12 cellular contexts compared by ENCODE assay signal in genomic region chr14:99545574-99545973, GRCh38. TPM values are rescaled to one million over a fixed set of nuclear protein-coding genes. Genes with fewer than 3 reads are reported as not detected.
DNase-seq lines count a peak whose midpoint lies in the region; ATAC-seq and TF ChIP-seq lines count a peak whose summit lies in the region.
"Had no signal": no experiment of that assay in that cellular context is flagged by ENCODE, and none has a peak within 500 bp of the region (broad histone marks: within the 10 kb centered on the region; RNA-seq: fewer than 3 reads in every experiment).

No MANE protein-coding gene starts in this region.

- H3K4me2 ChIP-seq in GM23338, result peak overlapping the region; percentile 57

- H3K27ac ChIP-seq in GM23338 (ENCODE audit: low read depth) (peak overlapping the region; percentile 39; the same call in 1 of the 2 replicates), HUES64 (ENCODE audit: low read depth, low read length) (0 out of 2 replicates have a peak overlapping the region, but pooled peaks have one; percentile 11), iPS-20b (ENCODE audit: low read length) (no peak overlapping the region), rectal smooth muscle tissue (ENCODE audit: low read depth, low read length) (peak overlapping the region; percentile 21)

- peaks cover 21% of the 10 kb centered on the region for H4K20me1 ChIP-seq in GM23338 (replicated peaks; ENCODE audit: insufficient read depth)

- no peak for TF ChIP-seq CTCF in GM23338 (conservative IDR thresholded peaks at IDR 0.05; ENCODE audit: low read depth in 2 of 2)

- H3K9ac ChIP-seq in HUES64 (ENCODE audit: low read depth, low read length) (no peak overlapping the region), iPS-20b (ENCODE audit: low read depth, low read length) (peak overlapping the region; percentile 30; the same call in 1 of the 2 replicates), rectal smooth muscle tissue (ENCODE audit: low read length) (no peak overlapping the region)

- no peaks in the 10 kb centered on the region for H3K9me3 Mint-ChIP-seq in GM23338
- H3K9me3 Mint-ChIP-seq: CD4-positive, alpha-beta T cell; IgD-negative memory B cell had no signal

- H3K79me2 ChIP-seq in GM23338 (replicated peaks; ENCODE audit: insufficient read depth), result peaks cover 61% of the 10 kb centered on the region

- H3K36me3 Mint-ChIP-seq in GM23338 (ENCODE audit: low read depth), result no peaks in the 10 kb centered on the region

- H3K4me3 ChIP-seq in GM23338 (no peak overlapping the region), HUES64 (ENCODE audit: low read length) (no peak overlapping the region), iPS-20b (ENCODE audit: low read length) (peak overlapping the region; percentile 25; the same call in 1 of the 2 replicates), rectal smooth muscle tissue (ENCODE audit: low read length) (no peak overlapping the region)

- H3K27me3 Mint-ChIP-seq in GM23338 (ENCODE audit: insufficient read depth, low read depth, poor library complexity), result peaks cover 13% of the 10 kb centered on the region
- H3K27me3 Mint-ChIP-seq: CD4-positive, alpha-beta T cell had no signal

- no peaks in the 10 kb centered on the region for H3K9me2 ChIP-seq in GM23338 (ENCODE audit: insufficient read depth)

- H3K27me3 ChIP-seq in GM23338 (ENCODE audit: insufficient read depth) (no peaks in the 10 kb centered on the region), HUES64 (ENCODE audit: insufficient read depth, low read length) (no peaks in the 10 kb centered on the region), iPS-20b (ENCODE audit: insufficient read depth, low read length) (0 out of 2 replicates have a peak, but pooled peaks cover 4% of the 10 kb centered on the region), rectal smooth muscle tissue (ENCODE audit: control insufficient read depth, insufficient read depth, low read length) (no peaks in the 10 kb centered on the region)

- H3F3A ChIP-seq in GM23338 (replicated peaks; ENCODE audit: low read depth), result no peaks in the 10 kb centered on the region

- 0 out of 3 replicates have a peak overlapping the region, but pooled peaks have one; percentile 28 for H3K4me3 Mint-ChIP-seq in GM23338
- H3K4me3 Mint-ChIP-seq: CD4-positive, alpha-beta T cell; IgD-negative memory B cell had no signal

- no peak overlapping the region for H2AFZ ChIP-seq in GM23338

- H3K36me3 ChIP-seq in GM23338 (ENCODE audit: insufficient read depth) (no peaks in the 10 kb centered on the region), HUES64 (ENCODE audit: insufficient read depth, low read length) (no peaks in the 10 kb centered on the region), iPS-20b (ENCODE audit: insufficient read depth, low read depth, low read length) (no peaks in the 10 kb centered on the region), rectal smooth muscle tissue (ENCODE audit: control insufficient read depth, insufficient read depth, low read length) (no peaks in the 10 kb centered on the region)

- H3K27ac Mint-ChIP-seq in GM23338, result peak overlapping the region; percentile 63; the same call in 1 of the 2 replicates
- H3K27ac Mint-ChIP-seq: CD4-positive, alpha-beta T cell; IgD-negative memory B cell had no signal

- H3K4me1 ChIP-seq in GM23338 (ENCODE audit: insufficient read depth) (peaks cover 29% of the 10 kb centered on the region), HUES64 (ENCODE audit: insufficient read depth, low read length) (peaks cover 25% of the 10 kb centered on the region; the same call in 1 of the 2 replicates), iPS-20b (ENCODE audit: insufficient read depth, low read length) (peaks cover 31% of the 10 kb centered on the region), rectal smooth muscle tissue (ENCODE audit: control insufficient read depth, insufficient read depth, low read length) (peaks cover 47% of the 10 kb centered on the region)

- no peaks in the 10 kb centered on the region for H3K9me3 ChIP-seq in HUES64 (ENCODE audit: insufficient read depth, low read depth, low read length)
- H3K9me3 ChIP-seq in iPS-20b (ENCODE audit: insufficient read depth, low read depth, low read length), result no peaks in the 10 kb centered on the region

- DNase-seq in GM23338 (ENCODE audit: low spot score) (no peak), dermis blood vessel endothelial cell (no peak), NOMO-1 treated with dmso at 0.1 percent for 144 hours (lab: John Stamatoyannopoulos, UW; ENCODE audit: unreplicated experiment) (no peak)
- DNase-seq: CD4-positive, alpha-beta T cell; NCI-H1105; NCI-H187 treated with DMSO at 0.1 percent for 48 hours had no signal

- WGBS in HUES64, result 76% methylated on average over 5 of the region's 7 CpGs

- ATAC-seq in GM23338, result no peak
- no peak for ATAC-seq in esophagus mucosa
- ATAC-seq: Right ventricle myocardium inferior had no signal

- H3K4me1 Mint-ChIP-seq in GM23338, result peaks cover 68% of the 10 kb centered on the region

TF ChIP-seq in GM23338, 12 proteins besides CTCF, POLR2A, EP300 and RAD21:
- no peak for TF ChIP-seq POLR2AphosphoS5 (IDR thresholded peaks at IDR 0.05; ENCODE audit: low read depth)
- TF ChIP-seq REST (IDR thresholded peaks at IDR 0.05; ENCODE audit: unreplicated experiment), result no peak
- no peak for TF ChIP-seq STAT1 (IDR thresholded peaks at IDR 0.05; ENCODE audit: unreplicated experiment)
- no peak for TF ChIP-seq ZNF331 (CRISPR knock-in tag; IDR thresholded peaks at IDR 0.05; ENCODE audit: low read depth)
- TF ChIP-seq CREB1 (CRISPR knock-in tag; IDR thresholded peaks at IDR 0.05; ENCODE audit: low read depth), result no peak
- TF ChIP-seq NANOG (IDR thresholded peaks at IDR 0.05; ENCODE audit: borderline replicate concordance), result no peak

RNA-seq across cellular contexts. Expression of gene CCDC85C, which starts 58.4 kb away (rescaled TPM):
- total RNA-seq in GM23338 (2014; rRNA removed; shearing (Covaris generic)), result 24.9 and 26.8 TPM in 2 replicates
- 4.5 and 6.5 TPM in 2 replicates for polyA plus RNA-seq in GM23338 (2016; fragmentation: Nextera tagmentation; extraction: Ambion mirVana)
- polyA plus RNA-seq in HUES64 (2013, experiment 1 of 2), result 23.5 TPM
- polyA plus RNA-seq in HUES64 (2013, experiment 2 of 2), result 23.5 TPM
- total RNA-seq in dermis blood vessel endothelial cell (14.5 and 32.4 TPM in 2 replicates), esophagus mucosa (50.2 TPM)
